1 cellular context compared by ENCODE assay signal in genomic region chr11:6357222-6357621, GRCh38.
A peak's percentile ranks its signal among the peaks of the same experiment; 100 is the strongest.
TF ChIP-seq lines count a peak whose summit lies in the region.

No MANE protein-coding gene starts in this region.

TF ChIP-seq in HEK293, 187 proteins besides CTCF, POLR2A, EP300 and RAD21 (continued from another document):
- TF ChIP-seq ZNF660 (tag by site-specific recombination; IDR thresholded peaks at IDR 0.05) (0 out of 2 replicates have a peak, but pooled peaks have one; percentile 34), ZNF701 (tag by site-specific recombination; IDR thresholded peaks at IDR 0.05) (no peak), ZNF423 (tag by site-specific recombination; IDR thresholded peaks at IDR 0.05) (no peak), ZNF624 (tag by site-specific recombination; IDR thresholded peaks at IDR 0.05) (no peak), EGR2 (tag by site-specific recombination; IDR thresholded peaks at IDR 0.05; ENCODE audit: low read depth) (peak; percentile 59), ZNF146 (tag by site-specific recombination; IDR thresholded peaks at IDR 0.05) (no peak), ZNF18 (tag by site-specific recombination; IDR thresholded peaks at IDR 0.05) (no peak), GLIS1 (tag by site-specific recombination; IDR thresholded peaks at IDR 0.05) (peak; percentile 90), SP7 (tag by site-specific recombination; IDR thresholded peaks at IDR 0.05) (0 out of 2 replicates have a peak, but pooled peaks have one; percentile 25), ZSCAN16 (tag by site-specific recombination; IDR thresholded peaks at IDR 0.05) (no peak), ZFHX2 (tag by site-specific recombination; conservative IDR thresholded peaks at IDR 0.05) (peak; percentile 83), YY2 (tag by site-specific recombination; IDR thresholded peaks at IDR 0.05) (peak; percentile 40; the same call in 1 of the 2 replicates), ZNF768 (tag by site-specific recombination; IDR thresholded peaks at IDR 0.05) (no peak), ZXDB (tag by site-specific recombination; IDR thresholded peaks at IDR 0.05) (no peak)
- TF ChIP-seq, protein P1, sequence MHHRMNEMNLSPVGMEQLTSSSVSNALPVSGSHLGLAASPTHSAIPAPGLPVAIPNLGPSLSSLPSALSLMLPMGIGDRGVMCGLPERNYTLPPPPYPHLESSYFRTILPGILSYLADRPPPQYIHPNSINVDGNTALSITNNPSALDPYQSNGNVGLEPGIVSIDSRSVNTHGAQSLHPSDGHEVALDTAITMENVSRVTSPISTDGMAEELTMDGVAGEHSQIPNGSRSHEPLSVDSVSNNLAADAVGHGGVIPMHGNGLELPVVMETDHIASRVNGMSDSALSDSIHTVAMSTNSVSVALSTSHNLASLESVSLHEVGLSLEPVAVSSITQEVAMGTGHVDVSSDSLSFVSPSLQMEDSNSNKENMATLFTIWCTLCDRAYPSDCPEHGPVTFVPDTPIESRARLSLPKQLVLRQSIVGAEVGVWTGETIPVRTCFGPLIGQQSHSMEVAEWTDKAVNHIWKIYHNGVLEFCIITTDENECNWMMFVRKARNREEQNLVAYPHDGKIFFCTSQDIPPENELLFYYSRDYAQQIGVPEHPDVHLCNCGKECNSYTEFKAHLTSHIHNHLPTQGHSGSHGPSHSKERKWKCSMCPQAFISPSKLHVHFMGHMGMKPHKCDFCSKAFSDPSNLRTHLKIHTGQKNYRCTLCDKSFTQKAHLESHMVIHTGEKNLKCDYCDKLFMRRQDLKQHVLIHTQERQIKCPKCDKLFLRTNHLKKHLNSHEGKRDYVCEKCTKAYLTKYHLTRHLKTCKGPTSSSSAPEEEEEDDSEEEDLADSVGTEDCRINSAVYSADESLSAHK (tag by site-specific recombination; IDR thresholded peaks at IDR 0.05), result no peak
- TF ChIP-seq, protein P2, sequence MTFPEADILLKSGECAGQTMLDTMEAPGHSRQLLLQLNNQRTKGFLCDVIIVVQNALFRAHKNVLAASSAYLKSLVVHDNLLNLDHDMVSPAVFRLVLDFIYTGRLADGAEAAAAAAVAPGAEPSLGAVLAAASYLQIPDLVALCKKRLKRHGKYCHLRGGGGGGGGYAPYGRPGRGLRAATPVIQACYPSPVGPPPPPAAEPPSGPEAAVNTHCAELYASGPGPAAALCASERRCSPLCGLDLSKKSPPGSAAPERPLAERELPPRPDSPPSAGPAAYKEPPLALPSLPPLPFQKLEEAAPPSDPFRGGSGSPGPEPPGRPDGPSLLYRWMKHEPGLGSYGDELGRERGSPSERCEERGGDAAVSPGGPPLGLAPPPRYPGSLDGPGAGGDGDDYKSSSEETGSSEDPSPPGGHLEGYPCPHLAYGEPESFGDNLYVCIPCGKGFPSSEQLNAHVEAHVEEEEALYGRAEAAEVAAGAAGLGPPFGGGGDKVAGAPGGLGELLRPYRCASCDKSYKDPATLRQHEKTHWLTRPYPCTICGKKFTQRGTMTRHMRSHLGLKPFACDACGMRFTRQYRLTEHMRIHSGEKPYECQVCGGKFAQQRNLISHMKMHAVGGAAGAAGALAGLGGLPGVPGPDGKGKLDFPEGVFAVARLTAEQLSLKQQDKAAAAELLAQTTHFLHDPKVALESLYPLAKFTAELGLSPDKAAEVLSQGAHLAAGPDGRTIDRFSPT (tag by site-specific recombination; IDR thresholded peaks at IDR 0.05), result 0 out of 2 replicates have a peak, but pooled peaks have one; percentile 22
TF ChIP-seq in HEK293: peak in this region for 10.
